Comparison of ENCODE assay signal across 8 cellular contexts in the genomic region with DNA sequence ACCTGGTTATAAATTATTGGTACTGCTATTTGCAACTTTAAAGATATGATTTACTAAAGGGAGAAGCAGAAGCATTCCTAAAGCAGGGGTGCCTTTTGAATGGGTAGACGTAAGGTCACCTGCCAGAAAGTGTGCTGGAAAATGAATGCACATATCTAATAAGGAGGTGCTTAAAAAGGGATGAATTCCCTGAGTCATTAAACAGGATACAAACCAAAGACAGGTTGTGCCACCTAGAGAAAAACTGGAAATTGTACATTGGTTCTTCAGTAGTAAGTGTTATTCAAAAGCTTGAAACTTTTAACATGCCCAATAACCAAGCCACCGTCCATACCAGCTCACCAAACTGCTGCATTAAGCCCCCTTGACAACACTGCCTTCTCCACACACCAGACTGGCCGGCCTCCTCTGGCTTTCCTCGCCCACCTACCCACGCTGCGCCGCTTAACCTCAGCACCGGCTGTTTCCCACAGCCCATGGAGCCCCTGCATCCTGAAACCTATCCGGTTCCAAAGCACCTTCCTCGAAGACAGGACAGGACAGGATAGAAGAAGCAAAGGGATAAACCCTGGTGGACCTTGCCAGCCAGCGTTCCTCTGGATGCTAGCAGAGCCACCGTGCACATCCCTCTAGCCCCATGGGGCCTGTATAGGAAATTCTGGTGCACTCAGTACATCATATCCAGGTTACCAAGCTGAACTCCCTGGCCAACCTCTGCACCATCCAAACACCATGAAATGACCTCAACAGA.
DNase-seq lines count a peak whose midpoint lies in the region; ATAC-seq, FAIRE-seq and TF ChIP-seq lines count a peak whose summit lies in the region.

No MANE protein-coding gene starts in this region.

- H3K27me3 Mint-ChIP-seq in activated T-cell treated with anti-CD3 and anti-CD28 coated beads, Interleukin-2, amount 50 U/mL, for 24 hours: peaks cover 68% of the 10 kb centered on the region

- H3K79me2 ChIP-seq in keratinocyte (ENCODE audit: control insufficient read depth, insufficient read depth, low read length): peaks cover 12% of the 10 kb centered on the region

- no peaks in the 10 kb centered on the region for H3K27me3 ChIP-seq in keratinocyte (ENCODE audit: control insufficient read depth, extremely low read depth, insufficient read depth, low read length)
- no peaks in the 10 kb centered on the region for H3K27me3 ChIP-seq in stomach smooth muscle (ENCODE audit: control insufficient read depth in 1 of 2, insufficient read depth in 2 of 2, low read length in 2 of 2)
- peaks cover 0 to 64% (median 55%) of the 10 kb centered on the region in 7 donors for H3K27me3 ChIP-seq in heart right ventricle

- H3K9me3 ChIP-seq in keratinocyte (ENCODE audit: control insufficient read depth, low read depth, low read length) (no peaks in the 10 kb centered on the region), stomach smooth muscle (ENCODE audit: control insufficient read depth in 2 of 2, low read length in 2 of 2) (no peaks in the 10 kb centered on the region), heart right ventricle (no peaks in the 10 kb centered on the region)

- H2AFZ ChIP-seq in keratinocyte (ENCODE audit: control insufficient read depth, low read length): peak overlapping the region; percentile 58

- peak; percentile 85 for FAIRE-seq in keratinocyte (lab: Jason Lieb, UNC)

- H3K27ac ChIP-seq in keratinocyte (ENCODE audit: control insufficient read depth, insufficient read depth, low read length) (peak overlapping the region; percentile 59), stomach smooth muscle (ENCODE audit: low read length) (no peak overlapping the region), heart right ventricle (no peak overlapping the region)

- peak; percentile 35 for DNase-seq in activated T-cell treated with anti-CD3 and anti-CD28 coated beads, Interleukin-2, amount 50 U/mL, for 24 hours
- no peak for DNase-seq in activated T-cell treated with anti-CD3 and anti-CD28 coated beads for 4 hours
- DNase-seq in activated CD8-positive, alpha-beta memory T cell treated with anti-CD3 and anti-CD28 coated beads, Interleukin-2, amount 50 U/mL, for 48 hours: peak; percentile 51
- DNase-seq in keratinocyte (ENCODE audit: low read depth, low spot score): no peak
- DNase-seq in stimulated activated CD4-positive, alpha-beta T cell treated with anti-CD3 and anti-CD28 coated beads, Interleukin-4, amount 100 ng/mL, for 24 hours: no peak
- DNase-seq in heart right ventricle: no peak

- H3K9me1 ChIP-seq in keratinocyte (ENCODE audit: control insufficient read depth, extremely low read depth, insufficient read depth, low read length): no peaks in the 10 kb centered on the region

- 32 to 36% methylated on average over 12 of the region's 12 CpGs for WGBS in heart right ventricle, 2 donors

- H3K36me3 Mint-ChIP-seq in activated T-cell treated with anti-CD3 and anti-CD28 coated beads, Interleukin-2, amount 50 U/mL, for 24 hours (ENCODE audit: low read depth): no peaks in the 10 kb centered on the region

- H3K36me3 ChIP-seq in keratinocyte (ENCODE audit: control insufficient read depth in 2 of 2, extremely low read depth in 1 of 2, insufficient read depth in 2 of 2, low read length in 2 of 2) (no peaks in the 10 kb centered on the region), stomach smooth muscle (ENCODE audit: control insufficient read depth in 2 of 2, insufficient read depth in 2 of 2, low read length in 2 of 2) (no peaks in the 10 kb centered on the region), heart right ventricle (no peaks in the 10 kb centered on the region)

- ATAC-seq in GM18907 (IDR thresholded peaks at IDR 0.05; ENCODE audit: unreplicated experiment): no peak
- ATAC-seq in heart right ventricle: no peak

- no peak overlapping the region for H3K27ac Mint-ChIP-seq in activated T-cell treated with anti-CD3 and anti-CD28 coated beads, Interleukin-2, amount 50 U/mL, for 24 hours

- dilution Hi-C loops in keratinocyte (cut with MboI; ENCODE audit: extremely low pct_ligation_motif_present, low sequenced_read_pairs): no loop called here

- peaks cover 21% of the 10 kb centered on the region for H3K4me1 Mint-ChIP-seq in activated T-cell treated with anti-CD3 and anti-CD28 coated beads, Interleukin-2, amount 50 U/mL, for 24 hours (ENCODE audit: low read depth)

- H3K4me1 ChIP-seq in keratinocyte (ENCODE audit: control insufficient read depth, extremely low read depth, insufficient read depth, low read length): peaks cover 22% of the 10 kb centered on the region
- H3K4me1 ChIP-seq in stomach smooth muscle (ENCODE audit: control insufficient read depth, insufficient read depth, low read length): peaks cover 13% of the 10 kb centered on the region
- H3K4me1 ChIP-seq in heart right ventricle: peaks cover 0 to 14% (median 5%) of the 10 kb centered on the region in 9 donors

- peak overlapping the region; percentile 78 for H3K9ac ChIP-seq in keratinocyte (ENCODE audit: control insufficient read depth, extremely low read depth, insufficient read depth, low read length)
- peak overlapping the region; percentile 13 to 29 for H3K9ac ChIP-seq in stomach smooth muscle (ENCODE audit: low read length in 2 of 2)

- intact Hi-C loops in heart right ventricle (cut with DNase I): no loop called here

- no peaks in the 10 kb centered on the region for H4K20me1 ChIP-seq in keratinocyte (ENCODE audit: control insufficient read depth, extremely low read depth, insufficient read depth, low read length)

- peak overlapping the region; percentile 77 for H3K4me3 Mint-ChIP-seq in activated T-cell treated with anti-CD3 and anti-CD28 coated beads, Interleukin-2, amount 50 U/mL, for 24 hours

- TF ChIP-seq CTCF in keratinocyte (optimal IDR thresholded peaks at IDR 0.05 in 1 of 3, IDR thresholded peaks at IDR 0.05 in 1 of 3, conservative IDR thresholded peaks at IDR 0.05 in 1 of 3; ENCODE audit: extremely low read depth in 1 of 3, insufficient read depth in 2 of 3, low read length in 3 of 3): peak in 1 of 3 experiments; percentile 34
- no peak for TF ChIP-seq CTCF in heart right ventricle (IDR thresholded peaks at IDR 0.05)

- H3K4me2 ChIP-seq in keratinocyte (ENCODE audit: control insufficient read depth, extremely low read depth, insufficient read depth, low read depth, low read length): peak overlapping the region; percentile 99

- no peaks in the 10 kb centered on the region for H3K9me3 Mint-ChIP-seq in activated T-cell treated with anti-CD3 and anti-CD28 coated beads, Interleukin-2, amount 50 U/mL, for 24 hours

- H3K4me3 ChIP-seq in keratinocyte (ENCODE audit: control insufficient read depth in 2 of 3, extremely low read depth in 1 of 3, insufficient read depth in 2 of 3, low read depth in 1 of 3, low read length in 3 of 3) (peak overlapping the region; percentile 72 to 79 (median 77)), stomach smooth muscle (ENCODE audit: low read length in 2 of 2) (peak overlapping the region; percentile 44 to 76), heart right ventricle (peak overlapping the region in 1 of 10 donors; percentile 52)

Comparison
In these comparisons a context has a peak if more than half of its experiments do, and no peak if none do; other contexts are left out.
1. DNase-seq: peak in activated T-cell treated with anti-CD3 and anti-CD28 coated beads, Interleukin-2, amount 50 U/mL, for 24 hours (single experiment) and activated CD8-positive, alpha-beta memory T cell treated with anti-CD3 and anti-CD28 coated beads, Interleukin-2, amount 50 U/mL, for 48 hours (single experiment); none in activated T-cell treated with anti-CD3 and anti-CD28 coated beads for 4 hours (single experiment), keratinocyte (single experiment), stimulated activated CD4-positive, alpha-beta T cell treated with anti-CD3 and anti-CD28 coated beads, Interleukin-4, amount 100 ng/mL, for 24 hours (single experiment) and heart right ventricle (0 of 2).